In the genomic region with DNA sequence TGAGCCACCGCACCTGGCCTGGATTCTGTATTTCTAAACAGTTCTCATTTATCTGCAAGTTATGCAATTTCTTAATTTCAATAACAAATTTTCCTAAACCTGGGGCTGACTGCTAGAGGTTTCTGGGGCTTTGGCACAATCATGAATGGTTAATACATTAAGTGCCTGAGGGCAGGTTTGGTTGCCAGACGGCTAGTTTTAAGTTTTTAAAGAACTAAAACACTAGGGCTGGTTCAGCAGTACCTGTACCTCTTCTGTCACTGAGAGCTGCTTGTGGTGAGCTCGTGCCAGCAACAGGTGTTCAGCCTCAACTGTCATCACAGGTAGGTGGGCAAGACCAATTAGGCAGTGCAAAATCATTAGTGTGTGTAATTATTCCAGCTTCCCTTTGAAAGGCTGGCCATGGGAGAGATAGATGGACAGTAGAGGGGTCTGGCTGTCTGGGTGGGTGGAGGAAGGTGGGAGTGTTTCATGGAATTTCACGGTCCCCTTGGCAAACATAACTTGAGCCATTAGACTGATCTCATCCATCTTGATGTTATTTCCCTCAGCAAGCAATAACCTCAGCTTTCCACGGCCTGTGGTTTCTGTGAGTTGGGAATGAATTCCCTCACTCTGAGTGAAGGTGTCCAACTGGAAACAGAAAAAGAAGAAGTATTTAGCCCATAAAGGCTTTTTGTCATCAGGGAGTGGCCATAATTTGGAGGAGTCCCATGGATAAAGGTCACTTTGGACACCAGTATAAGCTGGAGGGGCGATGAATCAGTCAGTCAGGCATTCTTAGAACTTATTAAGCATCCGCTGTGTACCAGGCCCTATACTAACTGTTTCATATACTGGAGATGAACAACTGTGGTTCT, we compare ENCODE assay signal across 20 cellular contexts.
DNase-seq lines count a peak whose midpoint lies in the region; ATAC-seq and TF ChIP-seq lines count a peak whose summit lies in the region.
"Had no signal": no experiment of that assay in that cellular context is flagged by ENCODE, and none has a peak within 500 bp of the region (broad histone marks: within the 10 kb centered on the region; RNA-seq: fewer than 3 reads in every experiment).

No MANE protein-coding gene starts in this region.

- H3K27ac Mint-ChIP-seq in nephron progenitor cell = no peak overlapping the region
- H3K27ac Mint-ChIP-seq: activated B cell treated with CpG ODN at 0.5 μM for 24 hours; activated T-helper 17 cell treated with anti-CD3 and anti-CD28 coated beads, Interleukin-2, amount 50 U/mL, for 72 hours; memory B cell had no signal

- intact Hi-C loops in esophagus muscularis mucosa (cut with DNase I) = no loop called here

- TF ChIP-seq CTCF in MM.1S (IDR thresholded peaks at IDR 0.05; ENCODE audit: low read length) = no peak
- no peak for TF ChIP-seq CTCF in esophagus muscularis mucosa (IDR thresholded peaks at IDR 0.05)
- TF ChIP-seq CTCF in nephron progenitor cell (IDR thresholded peaks at IDR 0.05) = no peak

- peaks cover 24% of the 10 kb centered on the region for H3K9me3 Mint-ChIP-seq in nephron progenitor cell

- H3K27ac ChIP-seq in MM.1S (ENCODE audit: low read length) (peak overlapping the region; percentile 76), esophagus muscularis mucosa (replicated peaks in 1 of 4) (no peak overlapping the region)
- H3K27ac ChIP-seq: HL-60 had no signal

- peaks cover 28% of the 10 kb centered on the region for H3F3A ChIP-seq in MM.1S (ENCODE audit: insufficient read depth, low read length)

- H3K36me3 Mint-ChIP-seq in nephron progenitor cell (ENCODE audit: low read depth) = no peaks in the 10 kb centered on the region
- H3K36me3 Mint-ChIP-seq: memory B cell had no signal

- no peak overlapping the region for H2AFZ ChIP-seq in MM.1S (ENCODE audit: low read length)

- H3K27me3 ChIP-seq in MM.1S (replicated peaks; ENCODE audit: insufficient read depth, low read length) = no peaks in the 10 kb centered on the region
- H3K27me3 ChIP-seq in esophagus muscularis mucosa = no peaks in the 10 kb centered on the region

- H3K9me3 ChIP-seq in MM.1S (replicated peaks; ENCODE audit: insufficient read depth, low read length) = no peaks in the 10 kb centered on the region
- no peaks in the 10 kb centered on the region for H3K9me3 ChIP-seq in esophagus muscularis mucosa

- TF ChIP-seq POLR2A in esophagus muscularis mucosa (IDR thresholded peaks at IDR 0.05; ENCODE audit: low read depth) (no peak), erythroblast (IDR thresholded peaks at IDR 0.05; ENCODE audit: low read length) (no peak)

- H3K4me2 ChIP-seq in MM.1S (ENCODE audit: low read depth, low read length) = peak overlapping the region; percentile 31; the same call in 1 of the 2 replicates

- peak; percentile 96 for DNase-seq in EH (ENCODE audit: low read depth)
- peak; percentile 89 for DNase-seq in MM.1S
- peak; percentile 55 for DNase-seq in esophagus muscularis mucosa (ENCODE audit: extremely low spot score)
- DNase-seq in nephron progenitor cell = peak; percentile 30
- no peak for DNase-seq in activated gamma-delta T cell treated with Interleukin-2 at 50 U/mL for 16 hours
- no peak for DNase-seq in stimulated activated CD4-positive, alpha-beta T cell treated with anti-CD3 and anti-CD28 coated beads, Interleukin-2, amount 100 ng/mL, for 24 hours
- no peak for DNase-seq in erythroblast (lab: John Stamatoyannopoulos, UW)
- DNase-seq: activated B cell treated with CpG ODN at 0.5 μM for 24 hours; DMS 273 treated with DMSO at 0.1 percent for 48 hours; KBM-7; NCI-H1417 treated with DMSO at 0.1 percent for 48 hours; NK-92 treated with Interleukin-12 subunit alpha and Interleukin-12 subunit beta, amount 100 ng/mL, for 24 hours; stimulated activated CD4-positive, alpha-beta T cell treated with anti-CD3 and anti-CD28 coated beads, Interleukin-1b, Interleukin-23, amount 100 ng/mL, for 48 hours; T-helper 1 cell had no signal

- TF ChIP-seq EP300 in esophagus muscularis mucosa (IDR thresholded peaks at IDR 0.05) = no peak

- no peaks in the 10 kb centered on the region for H3K79me2 ChIP-seq in MM.1S (ENCODE audit: low read length)

- H3K36me3 ChIP-seq in MM.1S (replicated peaks; ENCODE audit: insufficient read depth, low read length) (no peaks in the 10 kb centered on the region), esophagus muscularis mucosa (no peaks in the 10 kb centered on the region)

- 87% methylated on average over 7 of the region's 7 CpGs for WGBS in esophagus muscularis mucosa

- H3K4me1 Mint-ChIP-seq in nephron progenitor cell = peaks cover 33% of the 10 kb centered on the region
- H3K4me1 Mint-ChIP-seq: activated B cell treated with CpG ODN at 0.5 μM for 24 hours; activated T-helper 17 cell treated with anti-CD3 and anti-CD28 coated beads, Interleukin-2, amount 50 U/mL, for 72 hours; memory B cell had no signal

- no peaks in the 10 kb centered on the region for H3K9me2 ChIP-seq in MM.1S (replicated peaks; ENCODE audit: insufficient read depth, low read length)

- H3K27me3 Mint-ChIP-seq in nephron progenitor cell (ENCODE audit: low read depth, poor library complexity) = peaks cover 8% of the 10 kb centered on the region
- H3K27me3 Mint-ChIP-seq: activated B cell treated with CpG ODN at 0.5 μM for 24 hours had no signal

- H3K4me3 ChIP-seq in MM.1S (ENCODE audit: low read length) (no peak overlapping the region), esophagus muscularis mucosa (no peak overlapping the region)

- H3K4me3 Mint-ChIP-seq in nephron progenitor cell = no peak overlapping the region
- H3K4me3 Mint-ChIP-seq: activated B cell treated with CpG ODN at 0.5 μM for 24 hours; activated T-helper 17 cell treated with anti-CD3 and anti-CD28 coated beads, Interleukin-2, amount 50 U/mL, for 72 hours; memory B cell; neural crest cell had no signal

- H3K9ac ChIP-seq in MM.1S (ENCODE audit: low read length) = peak overlapping the region; percentile 6; the same call in 1 of the 2 replicates

- ATAC-seq in GM18498 (IDR thresholded peaks at IDR 0.05; ENCODE audit: unreplicated experiment) = no peak
- ATAC-seq: activated T-helper 17 cell treated with anti-CD3 and anti-CD28 coated beads, Interleukin-2, amount 50 U/mL, for 72 hours; Right ventricle myocardium inferior had no signal

- H4K20me1 ChIP-seq in MM.1S (ENCODE audit: insufficient read depth, low read length) = no peaks in the 10 kb centered on the region

- H3K4me1 ChIP-seq in MM.1S (ENCODE audit: low read length) (peaks cover 59% of the 10 kb centered on the region), esophagus muscularis mucosa (no peaks in the 10 kb centered on the region)

Comparison
In these comparisons a context has a peak if more than half of its experiments do, and no peak if none do; other contexts are left out.
1. DNase-seq: peak in EH (single experiment), MM.1S (single experiment), esophagus muscularis mucosa (single experiment) and nephron progenitor cell (single experiment); none in activated gamma-delta T cell treated with Interleukin-2 at 50 U/mL for 16 hours (single experiment), stimulated activated CD4-positive, alpha-beta T cell treated with anti-CD3 and anti-CD28 coated beads, Interleukin-2, amount 100 ng/mL, for 24 hours (0 of 2) and erythroblast (0 of 2).